31 cellular contexts compared by ENCODE assay signal in genomic region chr5:147966829-147967228, GRCh38.
"Had no signal": no experiment of that assay in that cellular context is flagged by ENCODE, and none has a peak within 500 bp of the region (broad histone marks: within the 10 kb centered on the region; RNA-seq: fewer than 3 reads in every experiment).

No MANE protein-coding gene starts in this region.

- H3K9me3 ChIP-seq: ascending aorta, colonic mucosa, gastroesophageal sphincter, pancreas, psoas muscle, suprapubic skin, tibial artery had no signal

- H3K4me1 ChIP-seq: ascending aorta, colonic mucosa, gastroesophageal sphincter, pancreas, psoas muscle, tibial artery had no signal

- H3K79me2 ChIP-seq: hepatocyte had no signal

- H3K4me2 ChIP-seq: hepatocyte had no signal

- H3K27ac Mint-ChIP-seq: activated B cell treated with CpG ODN at 0.5 μM for 24 hours; activated CD8-positive, alpha-beta T cell treated with anti-CD3 and anti-CD28 coated beads for 36 hours; activated naive CD4-positive, alpha-beta T cell treated with anti-CD3 and anti-CD28 coated beads, Interleukin-2, amount 50 U/mL, for 72 hours; activated T-helper 17 cell treated with anti-CD3 and anti-CD28 coated beads, Interleukin-2, amount 50 U/mL, for 72 hours; brain; nephron progenitor cell; stimulated activated naive B cell treated with anti-CD40 and anti-IgM and Interleukin-4, amounts not matched to agents 10 μg/mL and 1 μg/mL and 100 μg/mL, for 72 hours; T-helper 2 cell treated with Interferon-gamma antibody and Interleukin-4, amounts not matched to agents 5 μg/mL and 100 μg/mL, for 36 hours had no signal

- FAIRE-seq: kidney, pancreas had no signal

- H3K27me3 Mint-ChIP-seq: brain; stimulated activated naive B cell treated with anti-CD40 and anti-IgM and Interleukin-4, amounts not matched to agents 10 μg/mL and 1 μg/mL and 100 μg/mL, for 72 hours had no signal

- DNase-seq: activated B cell treated with CpG ODN at 0.5 μM for 24 hours; activated CD4-positive, alpha-beta T cell treated with anti-CD3 and anti-CD28 coated beads, Interleukin-2, amount 50 U/mL, for 1 hour; activated CD8-positive, alpha-beta T cell treated with anti-CD3 and anti-CD28 coated beads for 36 hours; activated naive CD4-positive, alpha-beta T cell; activated T-cell treated with anti-CD3 and anti-CD28 coated beads, Interleukin-2, amount 50 U/mL, for 4 hours; cerebellar nuclear complex; colonic mucosa; effector memory CD4-positive, alpha-beta T cell; erythroblast; kidney; left colon; mammary epithelial cell; naive B cell; nephron progenitor cell; nucleus accumbens; pancreas; psoas muscle; stimulated activated CD4-positive, alpha-beta T cell treated with anti-CD3 and anti-CD28 coated beads, Interleukin-15, amount 100 ng/mL, for 24 hours; stimulated activated CD4-positive, alpha-beta T cell treated with anti-CD3 and anti-CD28 coated beads, Interleukin-2, amount 100 ng/mL, for 24 hours; stimulated activated naive B cell treated with anti-CD40 and anti-IgM and Interleukin-4, amounts not matched to agents 10 μg/mL and 1 μg/mL and 100 μg/mL, for 72 hours; T-helper 1 cell; tibial artery had no signal

- H3K4me3 ChIP-seq: ascending aorta, cardiac muscle cell, colonic mucosa, gastroesophageal sphincter, hepatocyte, pancreas, psoas muscle, suprapubic skin, tibial artery had no signal

- H3K27me3 ChIP-seq: ascending aorta, cardiac muscle cell, colonic mucosa, gastroesophageal sphincter, hepatocyte, pancreas, suprapubic skin, tibial artery had no signal

- H3K36me3 Mint-ChIP-seq: activated naive CD4-positive, alpha-beta T cell treated with anti-CD3 and anti-CD28 coated beads, Interleukin-2, amount 50 U/mL, for 72 hours; naive B cell; stimulated activated naive B cell treated with anti-CD40 and anti-IgM and Interleukin-4, amounts not matched to agents 10 μg/mL and 1 μg/mL and 100 μg/mL, for 72 hours had no signal

- H3K36me3 ChIP-seq: ascending aorta, cardiac muscle cell, colonic mucosa, gastroesophageal sphincter, pancreas, suprapubic skin, tibial artery had no signal

- ATAC-seq: activated CD8-positive, alpha-beta T cell treated with anti-CD3 and anti-CD28 coated beads for 36 hours; activated naive CD4-positive, alpha-beta T cell treated with anti-CD3 and anti-CD28 coated beads, Interleukin-2, amount 50 U/mL, for 72 hours; activated T-cell treated with anti-CD3 and anti-CD28 coated beads, Interleukin-2, amount 50 U/mL, for 4 hours; activated T-helper 17 cell treated with anti-CD3 and anti-CD28 coated beads, Interleukin-2, amount 50 U/mL, for 72 hours; gastroesophageal sphincter; left colon; pancreas; psoas muscle; stimulated activated naive B cell treated with anti-CD40 and anti-IgM and Interleukin-4, amounts not matched to agents 10 μg/mL and 1 μg/mL and 100 μg/mL, for 72 hours had no signal

- H2AFZ ChIP-seq: hepatocyte had no signal

- H3K4me1 Mint-ChIP-seq: activated B cell treated with CpG ODN at 0.5 μM for 24 hours; activated T-helper 17 cell treated with anti-CD3 and anti-CD28 coated beads, Interleukin-2, amount 50 U/mL, for 72 hours; brain; naive B cell; nephron progenitor cell; stimulated activated naive B cell treated with anti-CD40 and anti-IgM and Interleukin-4, amounts not matched to agents 10 μg/mL and 1 μg/mL and 100 μg/mL, for 72 hours had no signal

- H3K27ac ChIP-seq: ascending aorta, cardiac muscle cell, colonic mucosa, gastroesophageal sphincter, hepatocyte, pancreas, psoas muscle, suprapubic skin, tibial artery had no signal

- H3K9me3 Mint-ChIP-seq: activated B cell treated with CpG ODN at 0.5 μM for 24 hours; activated CD8-positive, alpha-beta T cell treated with anti-CD3 and anti-CD28 coated beads for 36 hours; activated T-cell treated with anti-CD3 and anti-CD28 coated beads, Interleukin-2, amount 50 U/mL, for 4 hours; brain; nephron progenitor cell; stimulated activated naive B cell treated with anti-CD40 and anti-IgM and Interleukin-4, amounts not matched to agents 10 μg/mL and 1 μg/mL and 100 μg/mL, for 72 hours; T-helper 2 cell treated with Interferon-gamma antibody and Interleukin-4, amounts not matched to agents 5 μg/mL and 100 μg/mL, for 36 hours had no signal

- H3K4me3 Mint-ChIP-seq: activated B cell treated with CpG ODN at 0.5 μM for 24 hours; activated CD8-positive, alpha-beta T cell treated with anti-CD3 and anti-CD28 coated beads for 36 hours; activated T-cell treated with anti-CD3 and anti-CD28 coated beads, Interleukin-2, amount 50 U/mL, for 4 hours; activated T-helper 17 cell treated with anti-CD3 and anti-CD28 coated beads, Interleukin-2, amount 50 U/mL, for 72 hours; brain; naive B cell; nephron progenitor cell; stimulated activated naive B cell treated with anti-CD40 and anti-IgM and Interleukin-4, amounts not matched to agents 10 μg/mL and 1 μg/mL and 100 μg/mL, for 72 hours; T-helper 2 cell treated with Interferon-gamma antibody and Interleukin-4, amounts not matched to agents 5 μg/mL and 100 μg/mL, for 36 hours had no signal
